16 cellular contexts compared by ENCODE assay signal in the genomic region with DNA sequence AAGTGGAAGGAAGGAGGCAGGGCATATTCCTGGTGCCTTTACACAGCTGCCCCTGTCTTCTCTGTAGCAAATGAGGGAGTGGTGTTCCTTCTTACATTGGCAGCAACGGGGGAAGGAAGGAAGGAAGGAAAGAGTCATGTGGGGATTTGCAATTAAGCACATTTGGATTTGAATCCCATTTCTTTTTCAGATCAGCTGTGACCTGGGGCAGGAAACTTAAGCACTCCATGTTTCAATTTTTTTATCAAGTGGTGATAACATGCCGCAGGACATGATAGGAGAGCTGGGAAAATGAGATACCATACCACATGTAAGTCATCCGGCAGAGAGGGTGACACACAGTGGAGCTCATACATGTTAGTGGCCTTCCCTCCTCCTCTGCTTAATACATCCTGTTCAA.
DNase-seq lines count a peak whose midpoint lies in the region; ATAC-seq and TF ChIP-seq lines count a peak whose summit lies in the region.
"Had no signal": no experiment of that assay in that cellular context is flagged by ENCODE, and none has a peak within 500 bp of the region (broad histone marks: within the 10 kb centered on the region; RNA-seq: fewer than 3 reads in every experiment).

No MANE protein-coding gene starts in this region.

- H3K36me3 Mint-ChIP-seq in activated T-helper 1 cell treated with anti-CD3 and anti-CD28 coated beads, Interleukin-12 subunit alpha, Interleukin-12 subunit beta, Interleukin-2, Interleukin-4 antibody, amounts not matched to agents 30 ng/mL and 10 ng/mL and 1 ng/mL, durations not matched to agents 14 hours and 24 hours and 36 hours (ENCODE audit: low read depth) = peaks cover 4% of the 10 kb centered on the region

- no peaks in the 10 kb centered on the region for H3K9me3 ChIP-seq in left ventricle myocardium inferior (replicated peaks)
- H3K9me3 ChIP-seq: SJCRH30, thoracic aorta had no signal

- peaks cover 58% of the 10 kb centered on the region for H3K4me1 ChIP-seq in left ventricle myocardium inferior

- peak overlapping the region; percentile 6 for H3K27ac ChIP-seq in cingulate gyrus (ENCODE audit: low read depth, low read length)
- H3K27ac ChIP-seq in left ventricle myocardium inferior (replicated peaks) = peak overlapping the region; percentile 60
- H3K27ac ChIP-seq: cardiac muscle cell, HL-60, SJCRH30, thoracic aorta had no signal

- H3K27me3 ChIP-seq in left ventricle myocardium inferior (ENCODE audit: low read depth) = no peaks in the 10 kb centered on the region
- H3K27me3 ChIP-seq: cardiac muscle cell, SJCRH30 had no signal

- no peak for ATAC-seq in HG02970 (IDR thresholded peaks at IDR 0.05; ENCODE audit: low FRiP score, unreplicated experiment)

- intact Hi-C loops in left ventricle myocardium inferior (cut with micrococcal nuclease) = no loop called here
- intact Hi-C loops in activated T-helper 1 cell treated with anti-CD3 and anti-CD28 coated beads, Interleukin-12 subunit alpha, Interleukin-12 subunit beta, Interleukin-2, Interleukin-4 antibody, amounts not matched to agents 30 ng/mL and 10 ng/mL and 1 ng/mL, durations not matched to agents 14 hours and 24 hours and 36 hours (cut with micrococcal nuclease) = no loop called here

- H3K36me3 ChIP-seq in left ventricle myocardium inferior = peaks cover 23% of the 10 kb centered on the region
- H3K36me3 ChIP-seq: thoracic aorta had no signal

- TF ChIP-seq CTCF in left ventricle myocardium inferior (IDR thresholded peaks at IDR 0.05; ENCODE audit: borderline replicate concordance) (no peak), retinal pigment epithelial cell (conservative IDR thresholded peaks at IDR 0.05; ENCODE audit: low read depth, low read length) (no peak)

- no peak overlapping the region for H3K4me3 Mint-ChIP-seq in activated T-helper 1 cell treated with anti-CD3 and anti-CD28 coated beads, Interleukin-12 subunit alpha, Interleukin-12 subunit beta, Interleukin-2, Interleukin-4 antibody, amounts not matched to agents 30 ng/mL and 10 ng/mL and 1 ng/mL, durations not matched to agents 14 hours and 24 hours and 36 hours
- H3K4me3 Mint-ChIP-seq: activated CD4-positive, alpha-beta T cell treated with anti-CD3 and anti-CD28 coated beads, Interleukin-2, amount 10 ng/mL, durations not matched to agents 7 days and 5 days; activated naive CD4-positive, alpha-beta T cell treated with anti-CD3 and anti-CD28 coated beads, Interleukin-2, amount 50 U/mL, for 24 hours had no signal

- no peak overlapping the region for H3K4me3 ChIP-seq in left ventricle myocardium inferior
- peak overlapping the region; percentile 2 for H3K4me3 ChIP-seq in retinal pigment epithelial cell (ENCODE audit: low read length)
- H3K4me3 ChIP-seq: cardiac muscle cell, SJCRH30, thoracic aorta had no signal

- H3K4me1 Mint-ChIP-seq in activated T-helper 1 cell treated with anti-CD3 and anti-CD28 coated beads, Interleukin-12 subunit alpha, Interleukin-12 subunit beta, Interleukin-2, Interleukin-4 antibody, amounts not matched to agents 30 ng/mL and 10 ng/mL and 1 ng/mL, durations not matched to agents 14 hours and 24 hours and 36 hours (ENCODE audit: low read depth) = no peaks in the 10 kb centered on the region

- no peak overlapping the region for H3K27ac Mint-ChIP-seq in activated T-helper 1 cell treated with anti-CD3 and anti-CD28 coated beads, Interleukin-12 subunit alpha, Interleukin-12 subunit beta, Interleukin-2, Interleukin-4 antibody, amounts not matched to agents 30 ng/mL and 10 ng/mL and 1 ng/mL, durations not matched to agents 14 hours and 24 hours and 36 hours
- H3K27ac Mint-ChIP-seq: activated CD4-positive, alpha-beta T cell treated with anti-CD3 and anti-CD28 coated beads, Interleukin-2, amount 10 ng/mL, durations not matched to agents 7 days and 5 days; activated naive CD4-positive, alpha-beta T cell treated with anti-CD3 and anti-CD28 coated beads, Interleukin-2, amount 50 U/mL, for 24 hours had no signal

- peak; percentile 31 for DNase-seq in LHCN-M2 (ENCODE audit: low read depth)
- DNase-seq in left ventricle myocardium inferior = no peak
- peak; percentile 62 for DNase-seq in retinal pigment epithelial cell (ENCODE audit: low read depth)
- DNase-seq in retina = no peak
- no peak for DNase-seq in activated T-helper 1 cell treated with anti-CD3 and anti-CD28 coated beads, Interleukin-12 subunit alpha, Interleukin-12 subunit beta, Interleukin-2, Interleukin-4 antibody, amounts not matched to agents 30 ng/mL and 10 ng/mL and 1 ng/mL, durations not matched to agents 14 hours and 24 hours and 36 hours (ENCODE audit: low spot score)
- DNase-seq in AG20443 (ENCODE audit: low spot score) = no peak
- DNase-seq: activated CD4-positive, alpha-beta T cell treated with anti-CD3 and anti-CD28 coated beads, Interleukin-2, amount 10 ng/mL, durations not matched to agents 7 days and 5 days; islet precursor cell; NCI-H1105 treated with DMSO at 0.1 percent for 48 hours; SJCRH30 had no signal

- no peaks in the 10 kb centered on the region for H3K27me3 Mint-ChIP-seq in activated T-helper 1 cell treated with anti-CD3 and anti-CD28 coated beads, Interleukin-12 subunit alpha, Interleukin-12 subunit beta, Interleukin-2, Interleukin-4 antibody, amounts not matched to agents 30 ng/mL and 10 ng/mL and 1 ng/mL, durations not matched to agents 14 hours and 24 hours and 36 hours (ENCODE audit: insufficient read depth)
- H3K27me3 Mint-ChIP-seq: activated CD4-positive, alpha-beta T cell treated with anti-CD3 and anti-CD28 coated beads, Interleukin-2, amount 10 ng/mL, durations not matched to agents 7 days and 5 days; activated naive CD4-positive, alpha-beta T cell treated with anti-CD3 and anti-CD28 coated beads, Interleukin-2, amount 50 U/mL, for 24 hours had no signal

- no peaks in the 10 kb centered on the region for H3K9me3 Mint-ChIP-seq in activated T-helper 1 cell treated with anti-CD3 and anti-CD28 coated beads, Interleukin-12 subunit alpha, Interleukin-12 subunit beta, Interleukin-2, Interleukin-4 antibody, amounts not matched to agents 30 ng/mL and 10 ng/mL and 1 ng/mL, durations not matched to agents 14 hours and 24 hours and 36 hours
- H3K9me3 Mint-ChIP-seq: activated CD4-positive, alpha-beta T cell treated with anti-CD3 and anti-CD28 coated beads, Interleukin-2, amount 10 ng/mL, durations not matched to agents 7 days and 5 days; activated naive CD4-positive, alpha-beta T cell treated with anti-CD3 and anti-CD28 coated beads, Interleukin-2, amount 50 U/mL, for 24 hours had no signal

Comparison
In these comparisons a context has a peak if more than half of its experiments do, and no peak if none do; other contexts are left out.
1. DNase-seq: peak in LHCN-M2 (single experiment) and retinal pigment epithelial cell (single experiment); none in left ventricle myocardium inferior (single experiment), retina (single experiment), activated T-helper 1 cell treated with anti-CD3 and anti-CD28 coated beads, Interleukin-12 subunit alpha, Interleukin-12 subunit beta, Interleukin-2, Interleukin-4 antibody, amounts not matched to agents 30 ng/mL and 10 ng/mL and 1 ng/mL, durations not matched to agents 14 hours and 24 hours and 36 hours (single experiment) and AG20443 (single experiment).